10 cellular contexts compared by ENCODE assay signal in the genomic region with DNA sequence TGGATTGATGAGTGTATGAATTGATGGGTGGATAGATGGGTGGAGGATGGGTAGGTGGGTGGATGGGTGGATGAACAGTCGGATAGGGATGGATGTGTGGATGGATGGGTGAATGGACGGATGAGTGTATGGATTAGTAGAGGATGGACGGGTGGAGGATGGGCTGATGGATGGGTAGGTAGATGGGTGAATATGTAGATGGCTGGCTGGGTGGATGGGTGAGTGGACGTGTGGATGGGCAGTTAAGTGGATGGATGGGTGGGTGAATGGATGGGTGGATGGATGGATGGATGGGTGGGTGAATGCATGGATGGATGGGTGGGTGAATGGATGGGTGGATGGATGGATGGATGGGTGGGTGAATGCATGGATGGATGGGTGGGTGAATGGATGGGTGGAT. TPM values are rescaled to one million over a fixed set of nuclear protein-coding genes. Genes with fewer than 3 reads are reported as not detected.
"Had no signal": no experiment of that assay in that cellular context is flagged by ENCODE, and none has a peak within 500 bp of the region (broad histone marks: within the 10 kb centered on the region; RNA-seq: fewer than 3 reads in every experiment).

No MANE protein-coding gene starts in this region.

RNA-seq across cellular contexts. Expression of a gene that starts 15.6 kb away (rescaled TPM):
- total RNA-seq: OCI-LY7, PC-3, Right ventricle myocardium superior, RPMI7951 had no signal

RNA-seq across cellular contexts. Expression of a gene that starts 54.4 kb away (rescaled TPM):
- total RNA-seq: OCI-LY7, PC-3, PC-9, Peyer's patch, Right ventricle myocardium superior, RPMI7951, SJCRH30, SJSA1, SK-MEL-5 had no signal
- polyA plus RNA-seq: SK-N-SH had no signal
